In the genomic region with DNA sequence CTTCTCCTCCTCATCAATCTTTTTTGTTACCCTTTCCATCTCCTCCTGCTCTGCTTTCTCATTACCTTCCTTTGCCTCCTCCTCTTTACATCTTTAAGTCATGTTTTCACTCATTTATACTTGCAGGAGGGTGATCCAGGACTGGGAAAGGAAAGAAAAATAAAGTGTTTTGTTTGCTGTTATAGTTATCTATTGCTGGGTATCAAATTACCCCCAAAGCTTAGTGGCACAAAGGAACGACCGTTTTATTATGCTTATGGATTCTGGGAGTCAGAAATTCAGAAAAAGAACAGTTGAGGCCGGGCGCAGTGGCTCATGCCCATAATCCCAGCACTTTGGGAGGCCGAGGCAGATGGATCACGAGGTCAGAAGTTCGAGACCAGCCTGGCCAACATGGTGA, we compare ENCODE assay signal across 20 cellular contexts. TPM values are rescaled to one million over a fixed set of nuclear protein-coding genes. Genes with fewer than 3 reads are reported as not detected.
DNase-seq lines count a peak whose midpoint lies in the region; ATAC-seq and TF ChIP-seq lines count a peak whose summit lies in the region.
"Had no signal": no experiment of that assay in that cellular context is flagged by ENCODE, and none has a peak within 500 bp of the region (broad histone marks: within the 10 kb centered on the region; RNA-seq: fewer than 3 reads in every experiment).

No MANE protein-coding gene starts in this region.

- no peaks in the 10 kb centered on the region for H3K36me3 ChIP-seq in HAP-1 (replicated peaks)
- no peaks in the 10 kb centered on the region for H3K36me3 ChIP-seq in esophagus muscularis mucosa
- H3K36me3 ChIP-seq: BLaER1 had no signal

- H3K27me3 ChIP-seq in HAP-1 (ENCODE audit: low read depth) (no peaks in the 10 kb centered on the region), esophagus muscularis mucosa (no peaks in the 10 kb centered on the region)
- H3K27me3 ChIP-seq: BLaER1 had no signal

- H3K9me3 Mint-ChIP-seq in activated CD8-positive, alpha-beta T cell treated with anti-CD3 and anti-CD28 coated beads, Interleukin-2, amount 10 ng/mL, durations not matched to agents 7 days and 5 days (ENCODE audit: insufficient read depth): no peaks in the 10 kb centered on the region
- no peaks in the 10 kb centered on the region for H3K9me3 Mint-ChIP-seq in activated CD8-positive, alpha-beta T cell treated with anti-CD3 and anti-CD28 coated beads for 36 hours
- no peaks in the 10 kb centered on the region for H3K9me3 Mint-ChIP-seq in WTC11
- H3K9me3 Mint-ChIP-seq: CD8-positive, alpha-beta T cell; HFFc6 had no signal

- H3K27ac ChIP-seq in esophagus muscularis mucosa (replicated peaks in 1 of 4): no peak overlapping the region
- H3K27ac ChIP-seq: 22Rv1, BLaER1, C4-2B had no signal

- no peak for TF ChIP-seq EP300 in esophagus muscularis mucosa (IDR thresholded peaks at IDR 0.05)

- whole genome bisulfite sequencing in esophagus muscularis mucosa: 87% methylated on average over 7 of the region's 7 CpGs

- no peak for ATAC-seq in activated CD8-positive, alpha-beta T cell treated with anti-CD3 and anti-CD28 coated beads, Interleukin-2, amount 10 ng/mL, durations not matched to agents 7 days and 5 days
- no peak for ATAC-seq in activated CD8-positive, alpha-beta T cell treated with anti-CD3 and anti-CD28 coated beads for 36 hours
- ATAC-seq in WTC11: no peak
- ATAC-seq: CD8-positive, alpha-beta T cell; HCT116 had no signal

- H3K4me3 ChIP-seq in HAP-1: no peak overlapping the region
- no peak overlapping the region for H3K4me3 ChIP-seq in esophagus muscularis mucosa
- H3K4me3 ChIP-seq: BLaER1 had no signal

- in situ Hi-C loops in HAP-1 (cut with MboI; ENCODE audit: low sequenced_read_pairs): no loop called here

- no peaks in the 10 kb centered on the region for H3K4me1 Mint-ChIP-seq in activated CD8-positive, alpha-beta T cell treated with anti-CD3 and anti-CD28 coated beads, Interleukin-2, amount 10 ng/mL, durations not matched to agents 7 days and 5 days (ENCODE audit: low read depth)
- no peaks in the 10 kb centered on the region for H3K4me1 Mint-ChIP-seq in activated CD8-positive, alpha-beta T cell treated with anti-CD3 and anti-CD28 coated beads for 36 hours (ENCODE audit: low read depth)
- 0 out of 2 replicates have a peak, but pooled peaks cover 3% of the 10 kb centered on the region for H3K4me1 Mint-ChIP-seq in WTC11
- H3K4me1 Mint-ChIP-seq: CD4-positive, CD25-positive, alpha-beta regulatory T cell had no signal

- intact Hi-C loops in activated CD8-positive, alpha-beta T cell treated with anti-CD3 and anti-CD28 coated beads for 36 hours (cut with micrococcal nuclease): no loop called here
- intact Hi-C loops in esophagus muscularis mucosa (cut with DNase I): no loop called here

- peaks cover 6% of the 10 kb centered on the region for H3K27me3 Mint-ChIP-seq in activated CD8-positive, alpha-beta T cell treated with anti-CD3 and anti-CD28 coated beads, Interleukin-2, amount 10 ng/mL, durations not matched to agents 7 days and 5 days (ENCODE audit: low read depth)
- H3K27me3 Mint-ChIP-seq in activated CD8-positive, alpha-beta T cell treated with anti-CD3 and anti-CD28 coated beads for 36 hours: no peaks in the 10 kb centered on the region
- H3K27me3 Mint-ChIP-seq in WTC11 (ENCODE audit: low read depth): no peaks in the 10 kb centered on the region; the same call in 1 of the 2 replicates
- H3K27me3 Mint-ChIP-seq: B cell; CD4-positive, CD25-positive, alpha-beta regulatory T cell had no signal

- H3K27ac Mint-ChIP-seq in activated CD8-positive, alpha-beta T cell treated with anti-CD3 and anti-CD28 coated beads, Interleukin-2, amount 10 ng/mL, durations not matched to agents 7 days and 5 days: peak overlapping the region; percentile 5
- H3K27ac Mint-ChIP-seq in activated CD8-positive, alpha-beta T cell treated with anti-CD3 and anti-CD28 coated beads for 36 hours: no peak overlapping the region
- H3K27ac Mint-ChIP-seq in WTC11: peak overlapping the region; percentile 0; the same call in 1 of the 2 replicates
- H3K27ac Mint-ChIP-seq: B cell; CD4-positive, CD25-positive, alpha-beta regulatory T cell; CD8-positive, alpha-beta T cell; HFFc6 had no signal

- CTCF ChIA-PET in activated CD8-positive, alpha-beta T cell treated with anti-CD3 and anti-CD28 coated beads, Interleukin-2, amount 10 ng/mL, durations not matched to agents 7 days and 5 days (lab: Charles Lee): no interaction called here
- CTCF ChIA-PET in activated CD8-positive, alpha-beta T cell treated with anti-CD3 and anti-CD28 coated beads for 36 hours (lab: Charles Lee): interaction anchor here (1.2 kb wide), 1 partner anchor 31 kb away, joined by 3 read pairs; no protein-coding TSS in a partner anchor
- CTCF ChIA-PET in WTC11 (lab: Charles Lee): no interaction called here

- H3K9me3 ChIP-seq in HAP-1: no peaks in the 10 kb centered on the region
- H3K9me3 ChIP-seq in esophagus muscularis mucosa: no peaks in the 10 kb centered on the region
- H3K9me3 ChIP-seq: BLaER1, Caco-2 had no signal

- H3K4me1 ChIP-seq in HAP-1 (peaks cover 7% of the 10 kb centered on the region), esophagus muscularis mucosa (no peaks in the 10 kb centered on the region)
- H3K4me1 ChIP-seq: Caco-2 had no signal

- H3K4me3 Mint-ChIP-seq in activated CD8-positive, alpha-beta T cell treated with anti-CD3 and anti-CD28 coated beads, Interleukin-2, amount 10 ng/mL, durations not matched to agents 7 days and 5 days: no peak overlapping the region
- H3K4me3 Mint-ChIP-seq in activated CD8-positive, alpha-beta T cell treated with anti-CD3 and anti-CD28 coated beads for 36 hours: no peak overlapping the region
- no peak overlapping the region for H3K4me3 Mint-ChIP-seq in WTC11
- H3K4me3 Mint-ChIP-seq: B cell; CD4-positive, CD25-positive, alpha-beta regulatory T cell; CD8-positive, alpha-beta T cell; HFFc6 had no signal

- TF ChIP-seq POLR2A in esophagus muscularis mucosa (IDR thresholded peaks at IDR 0.05; ENCODE audit: low read depth): no peak

- H3K36me3 Mint-ChIP-seq in activated CD8-positive, alpha-beta T cell treated with anti-CD3 and anti-CD28 coated beads, Interleukin-2, amount 10 ng/mL, durations not matched to agents 7 days and 5 days (ENCODE audit: low read depth): no peaks in the 10 kb centered on the region
- no peaks in the 10 kb centered on the region for H3K36me3 Mint-ChIP-seq in activated CD8-positive, alpha-beta T cell treated with anti-CD3 and anti-CD28 coated beads for 36 hours (ENCODE audit: low read depth)
- no peaks in the 10 kb centered on the region for H3K36me3 Mint-ChIP-seq in WTC11
- H3K36me3 Mint-ChIP-seq: CD4-positive, CD25-positive, alpha-beta regulatory T cell; CD8-positive, alpha-beta T cell had no signal

- TF ChIP-seq CTCF in activated CD8-positive, alpha-beta T cell treated with anti-CD3 and anti-CD28 coated beads for 36 hours (IDR thresholded peaks at IDR 0.05): no peak
- TF ChIP-seq CTCF in WTC11 (IDR thresholded peaks at IDR 0.05) (no peak), esophagus muscularis mucosa (IDR thresholded peaks at IDR 0.05) (no peak)

- POLR2A ChIA-PET in activated CD8-positive, alpha-beta T cell treated with anti-CD3 and anti-CD28 coated beads, Interleukin-2, amount 10 ng/mL, durations not matched to agents 7 days and 5 days (lab: Charles Lee): interaction anchor here (0.6 to 0.7 kb wide), 2 partner anchors 228 to 423 kb away, joined by 3 read pairs; no protein-coding TSS in a partner anchor
- POLR2A ChIA-PET in activated CD8-positive, alpha-beta T cell treated with anti-CD3 and anti-CD28 coated beads for 36 hours (lab: Charles Lee): no interaction called here
- POLR2A ChIA-PET in WTC11 (lab: Charles Lee): no interaction called here

- no peak for DNase-seq in activated CD8-positive, alpha-beta T cell treated with anti-CD3 and anti-CD28 coated beads, Interleukin-2, amount 10 ng/mL, durations not matched to agents 7 days and 5 days
- no peak for DNase-seq in activated CD8-positive, alpha-beta T cell treated with anti-CD3 and anti-CD28 coated beads for 36 hours
- DNase-seq in HAP-1 (ENCODE audit: low spot score in 2 of 2) (peak; percentile 48 to 70), WTC11 (ENCODE audit: low spot score) (no peak), esophagus muscularis mucosa (ENCODE audit: extremely low spot score) (peak; percentile 39), NCI-H345 (lab: John Stamatoyannopoulos, UW) (no peak)
- DNase-seq in activated CD4-positive, CD25-positive, alpha-beta regulatory T cell (lab: John Stamatoyannopoulos, UW): no peak
- DNase-seq: Caco-2; CD4-positive, CD25-positive, alpha-beta regulatory T cell; CD8-positive, alpha-beta T cell; DMS153; DND-41; GOT3; H7; HFFc6 had no signal

TF ChIP-seq in WTC11, 78 proteins besides CTCF, POLR2A, EP300 and RAD21:
- no peak for TF ChIP-seq TEAD4 (CRISPR knock-in tag; IDR thresholded peaks at IDR 0.05)
- TF ChIP-seq, protein P1, sequence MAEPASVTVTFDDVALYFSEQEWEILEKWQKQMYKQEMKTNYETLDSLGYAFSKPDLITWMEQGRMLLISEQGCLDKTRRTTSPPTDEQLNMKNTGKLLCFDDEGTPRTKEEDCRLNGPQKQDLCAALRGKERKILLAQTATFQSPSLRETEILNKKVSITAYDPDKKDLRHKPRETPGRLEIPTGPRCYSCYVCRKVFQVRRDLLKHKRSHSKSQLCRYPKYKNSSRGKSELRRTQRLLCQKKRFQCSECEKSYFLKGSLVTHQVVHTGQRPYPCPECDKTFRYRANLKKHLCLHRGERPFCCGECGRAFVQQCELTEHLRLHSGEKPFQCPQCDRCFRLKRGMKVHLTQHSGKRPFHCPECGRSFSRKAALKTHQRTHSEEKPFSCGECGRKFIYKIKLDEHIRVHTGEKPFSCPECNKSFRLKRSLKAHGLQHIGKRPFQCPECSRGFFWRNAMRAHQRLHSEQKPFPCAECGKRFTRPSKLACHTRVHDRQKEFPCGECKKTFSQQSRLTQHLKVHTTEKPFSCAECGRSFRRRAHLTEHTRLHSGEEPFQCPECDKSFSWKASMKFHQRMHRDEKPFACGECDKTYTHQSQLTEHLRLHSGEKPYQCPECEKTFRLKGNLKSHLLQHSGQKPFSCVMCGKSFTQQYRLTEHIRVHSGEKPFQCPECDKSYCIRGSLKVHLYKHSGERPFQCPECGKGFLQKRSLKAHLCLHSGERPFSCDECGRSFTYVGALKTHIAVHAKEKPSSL (CRISPR knock-in tag; conservative IDR thresholded peaks at IDR 0.05): no peak
- TF ChIP-seq ZNF317 (CRISPR knock-in tag; IDR thresholded peaks at IDR 0.05; ENCODE audit: borderline replicate concordance, low read depth): no peak

RNA-seq across cellular contexts. Expression of a gene that starts 12.5 kb away (rescaled TPM):
- total RNA-seq in activated CD8-positive, alpha-beta T cell treated with anti-CD3 and anti-CD28 coated beads, Interleukin-2, amount 10 ng/mL, durations not matched to agents 7 days and 5 days: 1 to 10 TPM; 7.9 to 8.5 TPM
- total RNA-seq in activated CD8-positive, alpha-beta T cell treated with anti-CD3 and anti-CD28 coated beads for 36 hours: 1 to 10 TPM; 3.8 to 3.9 TPM
- total RNA-seq in WTC11 (2021): 8.7 to 10.3 TPM (median 10.1 TPM) in 3 replicates
- total RNA-seq in esophagus muscularis mucosa: 10 to 100 TPM; 25.2 to 42.7 (median 33.0) TPM

RNA-seq across cellular contexts. Expression of a gene that starts 25.5 kb away (rescaled TPM):
- 10 to 100 TPM; 88.8 to 89.7 TPM for total RNA-seq in activated CD8-positive, alpha-beta T cell treated with anti-CD3 and anti-CD28 coated beads, Interleukin-2, amount 10 ng/mL, durations not matched to agents 7 days and 5 days
- total RNA-seq in activated CD8-positive, alpha-beta T cell treated with anti-CD3 and anti-CD28 coated beads for 36 hours: 10 to 100 TPM; 50.8 to 52.5 TPM
- total RNA-seq in WTC11 (2021) (34.6 to 37.1 TPM (median 34.6 TPM) in 3 replicates), esophagus muscularis mucosa (under 1 TPM in 3 of 4 donors, not detected in 1; under 0.01 to 0.40 (median 0.17) TPM)

Comparison
In these comparisons a context has a peak if more than half of its experiments do, and no peak if none do; other contexts are left out.
1. DNase-seq: peak in HAP-1 (2 of 2) and esophagus muscularis mucosa (single experiment); none in activated CD8-positive, alpha-beta T cell treated with anti-CD3 and anti-CD28 coated beads, Interleukin-2, amount 10 ng/mL, durations not matched to agents 7 days and 5 days (single experiment), activated CD8-positive, alpha-beta T cell treated with anti-CD3 and anti-CD28 coated beads for 36 hours (single experiment), WTC11 (single experiment), activated CD4-positive, CD25-positive, alpha-beta regulatory T cell (0 of 4) and NCI-H345 (single experiment).
2. RNA of a gene that starts 25.5 kb away (total RNA-seq): 88.8 to 89.7 TPM in activated CD8-positive, alpha-beta T cell treated with anti-CD3 and anti-CD28 coated beads, Interleukin-2, amount 10 ng/mL, durations not matched to agents 7 days and 5 days, 50.8 to 52.5 TPM in activated CD8-positive, alpha-beta T cell treated with anti-CD3 and anti-CD28 coated beads for 36 hours and 34.6 to 37.1 TPM in WTC11; under 0.01 to 0.40 TPM in esophagus muscularis mucosa; every median in the first group is over 10 times any median in the second.